9 cellular contexts compared by ENCODE assay signal in genomic region chr1:174963547-174964125, GRCh38. TPM values are rescaled to one million over a fixed set of nuclear protein-coding genes. Genes with fewer than 3 reads are reported as not detected.
DNase-seq lines count a peak whose midpoint lies in the region; ATAC-seq and TF ChIP-seq lines count a peak whose summit lies in the region.
"Had no signal": no experiment of that assay in that cellular context is flagged by ENCODE, and none has a peak within 500 bp of the region (broad histone marks: within the 10 kb centered on the region; RNA-seq: fewer than 3 reads in every experiment).

No MANE protein-coding gene starts in this region.

- intact Hi-C loops in sigmoid colon (cut with DNase I): no loop called here

- H3K36me3 Mint-ChIP-seq in central memory CD8-positive, alpha-beta T cell (ENCODE audit: insufficient read depth): peaks cover 23% of the 10 kb centered on the region

- no peaks in the 10 kb centered on the region for H3K27me3 ChIP-seq in sigmoid colon

- DNase-seq in NCI-H2196 (lab: John Stamatoyannopoulos, UW; ENCODE audit: unreplicated experiment) (peak; percentile 27), NCI-H2196 treated with DMSO at 0.1 percent for 48 hours (lab: John Stamatoyannopoulos, UW; ENCODE audit: unreplicated experiment) (no peak), NCI-H1694 treated with DMSO at 0.1 percent for 48 hours (lab: John Stamatoyannopoulos, UW) (peak; percentile 23), sigmoid colon (no peak), KBM-7 (no peak), G401 (ENCODE audit: low spot score) (no peak)
- DNase-seq in central memory CD8-positive, alpha-beta T cell (ENCODE audit: low spot score in 2 of 2): no peak
- DNase-seq in stimulated activated CD4-positive, alpha-beta T cell treated with anti-CD3 and anti-CD28 coated beads, Interleukin-4, amount 100 ng/mL, for 24 hours: no peak
- DNase-seq: GOT3 had no signal

- H3K9me3 ChIP-seq in sigmoid colon: no peaks in the 10 kb centered on the region

- H3K9me3 Mint-ChIP-seq in central memory CD8-positive, alpha-beta T cell: no peaks in the 10 kb centered on the region

- TF ChIP-seq POLR2A in sigmoid colon (IDR thresholded peaks at IDR 0.05): no peak

- no peak for ATAC-seq in central memory CD8-positive, alpha-beta T cell (replicated peaks; ENCODE audit: extremely low read depth, poor library complexity, severe bottlenecking)

- 19 to 62% methylated on average over 2 of the region's 2 CpGs for WGBS in sigmoid colon, 2 donors

- H3K27ac ChIP-seq in sigmoid colon: peak overlapping the region; percentile 70 to 81 (median 72)

- no peak overlapping the region for H3K4me3 Mint-ChIP-seq in central memory CD8-positive, alpha-beta T cell

- no peak for TF ChIP-seq CTCF in sigmoid colon (IDR thresholded peaks at IDR 0.05)

- in situ Hi-C loops in KBM-7 (cut with MboI; ENCODE audit: low pct_unique_long_range_greater_than_20kb, low sequenced_read_pairs): no loop called here
- in situ Hi-C loops in G401 (cut with HindIII; ENCODE audit: low sequenced_read_pairs): no loop called here

- H3K27ac Mint-ChIP-seq in central memory CD8-positive, alpha-beta T cell (ENCODE audit: low read depth): peak overlapping the region; percentile 92

- no peak for TF ChIP-seq EP300 in sigmoid colon (IDR thresholded peaks at IDR 0.05)

- H3K4me1 Mint-ChIP-seq in central memory CD8-positive, alpha-beta T cell: peaks cover 45% of the 10 kb centered on the region

- peaks cover 0 to 39% (median 37%) of the 10 kb centered on the region in 4 donors for H3K4me1 ChIP-seq in sigmoid colon

- H3K36me3 ChIP-seq in sigmoid colon: no peaks in the 10 kb centered on the region

- H3K27me3 Mint-ChIP-seq in central memory CD8-positive, alpha-beta T cell: no peaks in the 10 kb centered on the region

- H3K4me3 ChIP-seq in sigmoid colon: no peak overlapping the region

RNA-seq across cellular contexts. Expression of gene CACYBP, which starts 36.1 kb away (rescaled TPM):
- total RNA-seq in sigmoid colon: 100 to 1,000 TPM in 1 of 4 donors, 10 to 100 TPM in 3; 41.3 to 107 (median 85.7) TPM
- 10 to 100 TPM; 75.7 to 87.1 (median 77.2) TPM for polyA plus RNA-seq in sigmoid colon
- 589 and 1,389 TPM in 2 replicates for total RNA-seq in G401 (2014; rRNA removed; shearing (Covaris generic))

RNA-seq across cellular contexts. Expression of gene MRPS14, which starts 59.6 kb away (rescaled TPM):
- 10 to 100 TPM; 17.5 to 36.0 (median 24.3) TPM for total RNA-seq in sigmoid colon
- polyA plus RNA-seq in sigmoid colon: 10 to 100 TPM; 25.2 to 28.9 (median 28.7) TPM
- total RNA-seq in G401 (2014; rRNA removed; shearing (Covaris generic)): 24.9 and 30.1 TPM in 2 replicates

Comparison
In these comparisons a context has a peak if more than half of its experiments do, and no peak if none do; other contexts are left out.
1. DNase-seq: peak in NCI-H2196 (single experiment) and NCI-H1694 treated with DMSO at 0.1 percent for 48 hours (single experiment); none in NCI-H2196 treated with DMSO at 0.1 percent for 48 hours (single experiment), central memory CD8-positive, alpha-beta T cell (0 of 2), sigmoid colon (single experiment), stimulated activated CD4-positive, alpha-beta T cell treated with anti-CD3 and anti-CD28 coated beads, Interleukin-4, amount 100 ng/mL, for 24 hours (single experiment), KBM-7 (single experiment) and G401 (single experiment).